ENCODE assay signal across 17 cellular contexts in the genomic region with DNA sequence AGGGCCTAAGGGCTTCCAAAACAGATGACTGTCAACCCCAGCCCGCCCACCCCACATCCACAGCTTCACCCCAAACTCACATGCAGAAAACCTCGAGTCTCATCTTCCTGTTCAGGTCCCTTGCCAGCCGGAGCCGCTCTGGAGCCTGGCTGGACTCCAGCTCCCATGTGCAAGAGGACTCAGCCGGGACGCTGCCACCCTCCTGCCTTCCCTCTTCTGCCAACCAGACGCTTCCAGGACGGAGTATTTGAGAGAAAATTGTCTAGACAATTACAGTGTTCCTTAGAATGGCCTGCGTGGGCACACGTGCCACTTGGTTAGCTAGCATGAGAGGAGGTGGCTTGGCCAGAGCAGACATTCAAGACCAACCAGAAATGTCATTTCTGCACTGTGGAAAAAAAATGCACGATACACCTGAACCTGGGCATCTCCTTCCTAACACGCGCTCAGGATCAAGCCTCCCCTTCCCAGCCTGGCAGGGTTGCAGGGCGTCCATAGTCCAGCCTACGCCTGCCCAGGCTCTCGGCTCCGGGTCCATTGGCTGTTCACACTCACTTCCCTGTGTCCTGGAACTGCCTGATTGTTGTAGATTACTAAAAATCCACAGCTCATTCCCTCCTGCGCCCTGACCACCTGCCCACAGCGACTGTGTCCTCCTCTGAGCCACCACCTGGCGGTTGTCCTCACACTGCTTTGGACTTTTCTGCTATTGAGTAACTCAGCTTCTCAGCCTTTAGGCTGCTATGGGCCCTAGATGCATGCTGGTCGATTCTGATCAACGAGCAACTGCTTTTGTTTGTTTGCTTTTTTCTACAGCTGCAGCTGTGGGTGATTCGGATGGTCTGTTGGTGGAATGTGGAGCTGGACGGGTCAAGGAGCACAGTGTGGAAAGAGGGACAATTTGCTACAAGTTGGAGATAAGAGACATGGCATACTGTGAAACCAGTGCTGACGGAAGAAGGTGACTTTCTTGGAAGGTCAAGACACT. TPM values are rescaled to one million over a fixed set of nuclear protein-coding genes. Genes with fewer than 3 reads are reported as not detected.
DNase-seq lines count a peak whose midpoint lies in the region; ATAC-seq, FAIRE-seq and TF ChIP-seq lines count a peak whose summit lies in the region.
"Had no signal": no experiment of that assay in that cellular context is flagged by ENCODE, and none has a peak within 500 bp of the region (broad histone marks: within the 10 kb centered on the region; RNA-seq: fewer than 3 reads in every experiment).

A gene with protein sequence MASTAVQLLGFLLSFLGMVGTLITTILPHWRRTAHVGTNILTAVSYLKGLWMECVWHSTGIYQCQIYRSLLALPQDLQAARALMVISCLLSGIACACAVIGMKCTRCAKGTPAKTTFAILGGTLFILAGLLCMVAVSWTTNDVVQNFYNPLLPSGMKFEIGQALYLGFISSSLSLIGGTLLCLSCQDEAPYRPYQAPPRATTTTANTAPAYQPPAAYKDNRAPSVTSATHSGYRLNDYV (minus strand): TSS at position 708 of the 988 bp plus-strand sequence. CDS start 18,427 bp downstream, outside the sequence.

- H3K14ac ChIP-seq in mesenchymal stem cell (ENCODE audit: low read length in 2 of 2) = no peak within 1 kb of the TSS

- H3K4me3 ChIP-seq in left ventricle myocardium inferior (no peak within 1 kb of the TSS), mesenchymal stem cell (ENCODE audit: insufficient read depth in 1 of 2, low read depth in 1 of 2, low read length in 2 of 2) (no peak within 1 kb of the TSS), aorta (ENCODE audit: low read length in 2 of 2) (no peak within 1 kb of the TSS), uterus (no peak within 1 kb of the TSS)
- H3K4me3 ChIP-seq: coronary artery had no signal

- H3K27me3 ChIP-seq in left ventricle myocardium inferior (ENCODE audit: low read depth) (no peaks in the 10 kb centered on the region), mesenchymal stem cell (ENCODE audit: control insufficient read depth in 1 of 2, insufficient read depth in 1 of 2, low read length in 2 of 2) (no peaks in the 10 kb centered on the region), aorta (ENCODE audit: control insufficient read depth in 1 of 2, insufficient read depth in 2 of 2, low read length in 1 of 2) (no peaks in the 10 kb centered on the region), uterus (no peaks in the 10 kb centered on the region)

- no peak within 1 kb of the TSS for H4K8ac ChIP-seq in mesenchymal stem cell (ENCODE audit: low read length)

- H3K4me2 ChIP-seq in mesenchymal stem cell (ENCODE audit: low read length, poor library complexity, severe bottlenecking) = no peak within 1 kb of the TSS

- H2BK5ac ChIP-seq in mesenchymal stem cell (ENCODE audit: low read depth, low read length, poor library complexity, severe bottlenecking) = no peak within 1 kb of the TSS

- peaks cover 10% of the 10 kb centered on the region for H3K4me1 ChIP-seq in left ventricle myocardium inferior
- H3K4me1 ChIP-seq in mesenchymal stem cell (ENCODE audit: control insufficient read depth, insufficient read depth, low read depth, low read length) = peaks cover 19% of the 10 kb centered on the region
- no peaks in the 10 kb centered on the region for H3K4me1 ChIP-seq in aorta (ENCODE audit: control insufficient read depth in 1 of 2, insufficient read depth in 2 of 2, low read length in 2 of 2)
- H3K4me1 ChIP-seq in uterus = no peaks in the 10 kb centered on the region

- no peak for TF ChIP-seq POLR2A in uterus (IDR thresholded peaks at IDR 0.05)

- no peak within 1 kb of the TSS for H2AFZ ChIP-seq in mesenchymal stem cell (ENCODE audit: low read depth, low read length)

- no peak within 1 kb of the TSS for H2BK15ac ChIP-seq in mesenchymal stem cell (ENCODE audit: low read depth, poor library complexity, severe bottlenecking)

- H2BK120ac ChIP-seq in mesenchymal stem cell (ENCODE audit: low read depth, low read length) = no peak within 1 kb of the TSS

- H3K27ac ChIP-seq in left ventricle myocardium inferior (replicated peaks) (no peak within 1 kb of the TSS), mesenchymal stem cell (ENCODE audit: low read length, poor library complexity, severe bottlenecking) (no peak within 1 kb of the TSS), aorta (ENCODE audit: low read depth in 1 of 2, low read length in 2 of 2) (no peak within 1 kb of the TSS), uterus (no peak within 1 kb of the TSS)

- intact Hi-C loops in left ventricle myocardium inferior (cut with micrococcal nuclease) (no loop called here), Right ventricle myocardium inferior (cut with DNase I) (no loop called here), aorta (cut with DNase I) (no loop called here), uterus (cut with DNase I; ENCODE audit: low total_unique reads) (no loop called here)

- peak within 1 kb of the TSS; percentile 62 for H2AK5ac ChIP-seq in mesenchymal stem cell (ENCODE audit: low read length, severe bottlenecking)

- H3K36me3 ChIP-seq in left ventricle myocardium inferior = no peaks in the 10 kb centered on the region
- peaks cover 0 to 7% of the 10 kb centered on the region in 2 experiments for H3K36me3 ChIP-seq in mesenchymal stem cell (ENCODE audit: control insufficient read depth in 1 of 2, insufficient read depth in 2 of 2, low read depth in 1 of 2, low read length in 2 of 2)
- H3K36me3 ChIP-seq in aorta (ENCODE audit: control insufficient read depth in 1 of 2, insufficient read depth in 2 of 2, low read length in 1 of 2) = no peaks in the 10 kb centered on the region
- H3K36me3 ChIP-seq in uterus = no peaks in the 10 kb centered on the region

- TF ChIP-seq CTCF in left ventricle myocardium inferior (IDR thresholded peaks at IDR 0.05; ENCODE audit: borderline replicate concordance) = no peak
- no peak for TF ChIP-seq CTCF in uterus (IDR thresholded peaks at IDR 0.05)

- no peaks in the 10 kb centered on the region for H3K79me1 ChIP-seq in mesenchymal stem cell (replicated peaks; ENCODE audit: low read length, poor library complexity, severe bottlenecking)

- H3K23ac ChIP-seq in mesenchymal stem cell (ENCODE audit: low read length in 2 of 2) = no peak within 1 kb of the TSS

- DNase-seq in left ventricle myocardium inferior = peak; percentile 27
- no peak for DNase-seq in Right ventricle myocardium inferior (ENCODE audit: missing footprints)
- peak; percentile 52 for DNase-seq in cerebellar cortex (ENCODE audit: low spot score)
- DNase-seq in mesenchymal stem cell = no peak
- DNase-seq in aorta = no peak
- no peak for DNase-seq in GM19239 (ENCODE audit: insufficient read length, low spot score)
- DNase-seq in uterus = no peak
- DNase-seq: activated CD8-positive, alpha-beta T cell treated with anti-CD3 and anti-CD28 coated beads, Interleukin-2, amount 10 ng/mL, durations not matched to agents 7 days and 5 days; activated naive CD4-positive, alpha-beta T cell treated with anti-CD3 and anti-CD28 coated beads, Interleukin-2, amount 50 U/mL, for 16 hours; Karpas-422; NCI-H2029 treated with DMSO at 0.1 percent for 48 hours; stimulated activated CD4-positive, alpha-beta T cell treated with anti-CD3 and anti-CD28 coated beads, Interleukin-15, amount 100 ng/mL, for 24 hours; stimulated activated CD8-positive, alpha-beta memory T cell treated with anti-CD3 and anti-CD28 coated beads, Interleukin-4, amount 100 ng/mL, for 48 hours had no signal

- no peak within 1 kb of the TSS for H2BK12ac ChIP-seq in mesenchymal stem cell (ENCODE audit: low read length in 2 of 2)

- no peak for ATAC-seq in Right ventricle myocardium inferior
- peak; percentile 15 for ATAC-seq in aorta (ENCODE audit: low FRiP score)
- ATAC-seq in HG02970 (IDR thresholded peaks at IDR 0.05; ENCODE audit: low FRiP score, unreplicated experiment) = no peak
- ATAC-seq: activated CD8-positive, alpha-beta T cell treated with anti-CD3 and anti-CD28 coated beads, Interleukin-2, amount 10 ng/mL, durations not matched to agents 7 days and 5 days had no signal

- no peak for FAIRE-seq in GM19239 (lab: Jason Lieb, UNC)
- FAIRE-seq: islet of Langerhans had no signal

- no peak within 1 kb of the TSS for H3K9ac ChIP-seq in mesenchymal stem cell (ENCODE audit: low read length)

- no peak within 1 kb of the TSS for H3K18ac ChIP-seq in mesenchymal stem cell (ENCODE audit: low read depth in 1 of 2, low read length in 2 of 2)

- 88% methylated on average over 24 of the region's 25 CpGs for WGBS in mesenchymal stem cell
- 57 to 59% methylated on average over 25 of the region's 25 CpGs for WGBS in aorta, 2 donors

- H4K91ac ChIP-seq in mesenchymal stem cell (ENCODE audit: low read length) = no peak within 1 kb of the TSS

- H3K9me3 ChIP-seq in left ventricle myocardium inferior (replicated peaks) (no peaks in the 10 kb centered on the region), mesenchymal stem cell (ENCODE audit: control insufficient read depth, low read length) (no peaks in the 10 kb centered on the region), aorta (ENCODE audit: control insufficient read depth, low read length) (no peaks in the 10 kb centered on the region), uterus (no peaks in the 10 kb centered on the region)

- no peak within 1 kb of the TSS for H3K4ac ChIP-seq in mesenchymal stem cell (ENCODE audit: low read depth in 1 of 2, low read length in 2 of 2)

RNA-seq across cellular contexts. Expression of the gene that starts here (rescaled TPM):
- not detected for total RNA-seq in left ventricle myocardium inferior
- total RNA-seq in Right ventricle myocardium inferior = not detected
- not detected for polyA plus RNA-seq in mesenchymal stem cell (2013, experiment 1 of 2)
- polyA plus RNA-seq in mesenchymal stem cell (2013, experiment 2 of 2) = not detected
- under 1 TPM in 1 of 2 donors, not detected in 1; 0.42 TPM for total RNA-seq in aorta
- polyA plus RNA-seq in aorta = under 1 TPM in 1 of 2 donors, not detected in 1; 0.33 TPM
- not detected for total RNA-seq in uterus
- total RNA-seq: activated CD8-positive, alpha-beta T cell treated with anti-CD3 and anti-CD28 coated beads, Interleukin-2, amount 10 ng/mL, durations not matched to agents 7 days and 5 days; T-helper 1 cell treated with Interleukin-12 subunit alpha and Interleukin-12 subunit beta and Interleukin-4 antibody, amounts not matched to agents 30 ng/mL and 1 ng/mL, for 36 hours had no signal

Comparison
In these comparisons a context has a peak if more than half of its experiments do, and no peak if none do; other contexts are left out.
1. Peak in DNase-seq in left ventricle myocardium inferior; RNA of the gene not detected or under 1 TPM.
2. Peak in ATAC-seq in aorta; RNA of the gene not detected or under 1 TPM.